In the genomic region with DNA sequence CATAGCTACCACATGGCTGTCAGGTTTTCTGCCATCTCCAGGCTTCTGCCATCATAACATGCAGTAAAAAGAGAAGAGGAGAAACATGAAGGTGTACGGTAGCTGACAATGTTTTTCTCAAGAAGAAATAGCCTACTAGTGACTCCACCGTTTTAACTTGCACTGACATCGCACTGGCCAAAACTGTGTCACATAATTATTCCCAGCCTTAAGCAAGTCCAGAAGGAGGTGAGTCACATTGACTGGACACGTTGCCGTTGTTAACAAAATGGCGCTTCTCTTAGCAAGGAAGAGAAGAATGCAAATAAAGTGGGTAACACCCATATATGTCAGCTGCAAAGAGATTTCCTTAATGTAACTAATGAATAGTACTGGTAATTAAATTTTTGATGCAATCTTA, we compare ENCODE assay signal across 20 cellular contexts.
"Had no signal": no experiment of that assay in that cellular context is flagged by ENCODE, and none has a peak within 500 bp of the region (broad histone marks: within the 10 kb centered on the region; RNA-seq: fewer than 3 reads in every experiment).

No MANE protein-coding gene starts in this region.

- H3K9me3 Mint-ChIP-seq: memory B cell had no signal

- H3K36me3 Mint-ChIP-seq: memory B cell; natural killer cell treated with Interleukin-12 subunit alpha and Interleukin-12 subunit beta and Interleukin-15 and Interleukin-18, amount 100 ng/mL, for 72 hours had no signal

- H3K27me3 ChIP-seq: right atrium auricular region, stomach, uterus had no signal

- H3K4me1 ChIP-seq: left ventricle myocardium inferior, right atrium auricular region, stomach, uterus had no signal

- H3K4me3 Mint-ChIP-seq: activated CD4-positive, alpha-beta memory T cell treated with anti-CD3 and anti-CD28 coated beads, Interleukin-2, amount 10 ng/mL, durations not matched to agents 7 days and 5 days; activated CD4-positive, alpha-beta T cell treated with anti-CD3 and anti-CD28 coated beads for 36 hours; activated naive CD8-positive, alpha-beta T cell treated with anti-CD3 and anti-CD28 coated beads, Interleukin-2, amount 50 U/mL, for 24 hours; memory B cell; natural killer cell treated with Interleukin-12 subunit alpha and Interleukin-12 subunit beta and Interleukin-15 and Interleukin-18, amount 100 ng/mL, for 72 hours had no signal

- DNase-seq: activated CD4-positive, alpha-beta memory T cell treated with anti-CD3 and anti-CD28 coated beads, Interleukin-2, amount 10 ng/mL, durations not matched to agents 7 days and 5 days; activated CD4-positive, alpha-beta T cell treated with anti-CD3 and anti-CD28 coated beads for 36 hours; activated CD8-positive, alpha-beta memory T cell treated with anti-CD3 and anti-CD28 coated beads, Interleukin-2, amount 50 U/mL, for 4 hours; activated naive CD4-positive, alpha-beta T cell treated with Interleukin-2 at 50 U/mL for 16 hours; activated naive CD8-positive, alpha-beta T cell treated with anti-CD3 and anti-CD28 coated beads, Interleukin-2, amount 50 U/mL, for 24 hours; caudate nucleus; effector CD4-positive, alpha-beta T cell; glutamatergic neuron; left ventricle myocardium inferior; nucleus accumbens; small intestine; stomach; uterus had no signal

- H3K4me3 ChIP-seq: coronary artery, left ventricle myocardium inferior, right atrium auricular region, stomach, thoracic aorta, uterus had no signal

- H3K36me3 ChIP-seq: left ventricle myocardium inferior, right atrium auricular region, stomach, thoracic aorta, uterus had no signal

- H3K27me3 Mint-ChIP-seq: activated CD4-positive, alpha-beta memory T cell treated with anti-CD3 and anti-CD28 coated beads, Interleukin-2, amount 10 ng/mL, durations not matched to agents 7 days and 5 days; activated CD4-positive, alpha-beta T cell treated with anti-CD3 and anti-CD28 coated beads for 36 hours; activated naive CD8-positive, alpha-beta T cell treated with anti-CD3 and anti-CD28 coated beads, Interleukin-2, amount 50 U/mL, for 24 hours; memory B cell; natural killer cell treated with Interleukin-12 subunit alpha and Interleukin-12 subunit beta and Interleukin-15 and Interleukin-18, amount 100 ng/mL, for 72 hours had no signal

- H3K4me1 Mint-ChIP-seq: activated CD4-positive, alpha-beta memory T cell treated with anti-CD3 and anti-CD28 coated beads, Interleukin-2, amount 10 ng/mL, durations not matched to agents 7 days and 5 days; activated CD4-positive, alpha-beta T cell treated with anti-CD3 and anti-CD28 coated beads for 36 hours; activated naive CD8-positive, alpha-beta T cell treated with anti-CD3 and anti-CD28 coated beads, Interleukin-2, amount 50 U/mL, for 24 hours; memory B cell had no signal

- ATAC-seq: activated CD4-positive, alpha-beta T cell treated with anti-CD3 and anti-CD28 coated beads for 36 hours; activated naive CD8-positive, alpha-beta T cell treated with anti-CD3 and anti-CD28 coated beads, Interleukin-2, amount 50 U/mL, for 24 hours; natural killer cell treated with Interleukin-12 subunit alpha and Interleukin-12 subunit beta and Interleukin-15 and Interleukin-18, amount 100 ng/mL, for 72 hours had no signal

- H3K9me3 ChIP-seq: left ventricle myocardium inferior, right atrium auricular region, stomach, thoracic aorta, uterus had no signal

- H3K27ac ChIP-seq: coronary artery, epithelial cell of prostate, left ventricle myocardium inferior, right atrium auricular region, stomach, thoracic aorta, uterus had no signal

- FAIRE-seq: keratinocyte, small intestine had no signal
